Comparison of ENCODE assay signal across 17 cellular contexts in genomic region chr6:88573971-88574370, GRCh38.
DNase-seq lines count a peak whose midpoint lies in the region; TF ChIP-seq lines count a peak whose summit lies in the region.
"Had no signal": no experiment of that assay in that cellular context is flagged by ENCODE, and none has a peak within 500 bp of the region (broad histone marks: within the 10 kb centered on the region; RNA-seq: fewer than 3 reads in every experiment).

No MANE protein-coding gene starts in this region.

- TF ChIP-seq POLR2A in stomach (IDR thresholded peaks at IDR 0.05), result no peak

- H3K9me3 Mint-ChIP-seq in chondrocyte (ENCODE audit: low read depth) (peaks cover 5% of the 10 kb centered on the region), Caco-2 (ENCODE audit: unreplicated experiment) (no peaks in the 10 kb centered on the region)

- H3K36me3 Mint-ChIP-seq in chondrocyte (ENCODE audit: low read depth) (no peaks in the 10 kb centered on the region), Caco-2 (ENCODE audit: insufficient read depth, unreplicated experiment) (no peaks in the 10 kb centered on the region)

- POLR2A ChIA-PET in Caco-2 (lab: Charles Lee), result no interaction called here

- CTCF ChIA-PET in Caco-2 (lab: Charles Lee), result no interaction called here

- intact Hi-C loops in Caco-2 (cut with micrococcal nuclease; ENCODE audit: unreplicated experiment), result no loop called here
- intact Hi-C loops in stomach (cut with DNase I; ENCODE audit: low total_unique reads), result no loop called here

- no peak overlapping the region for H3K27ac ChIP-seq in stomach
- H3K27ac ChIP-seq: 22Rv1; BLaER1 treated with 17β-estradiol and CSF1 and Interleukin-3, amounts not matched to agents 10 nM and 100 nM had no signal

- H3K27me3 Mint-ChIP-seq in chondrocyte (ENCODE audit: low read depth), result peaks cover 18% of the 10 kb centered on the region
- H3K27me3 Mint-ChIP-seq in Caco-2 (ENCODE audit: insufficient read depth, unreplicated experiment), result peaks cover 3% of the 10 kb centered on the region

- no TSS peak for BruUV-seq in Caco-2 (replicated peaks; lab: Mats Ljungman, UMichigan)

- DNase-seq in DMS 273 (lab: John Stamatoyannopoulos, UW; ENCODE audit: unreplicated experiment), result peak; percentile 63
- DNase-seq in DMS 273 treated with DMSO at 0.1 percent for 48 hours (lab: John Stamatoyannopoulos, UW), result no peak
- peak; percentile 93 for DNase-seq in NCI-H748 (lab: John Stamatoyannopoulos, UW; ENCODE audit: unreplicated experiment)
- peak; percentile 20 for DNase-seq in chondrocyte (ENCODE audit: low spot score)
- no peak for DNase-seq in amniotic stem cell (lab: John Stamatoyannopoulos, UW)
- DNase-seq in Caco-2, result no peak
- no peak for DNase-seq in stomach
- no peak for DNase-seq in NOMO-1 (lab: John Stamatoyannopoulos, UW; ENCODE audit: unreplicated experiment in 2 of 2)
- DNase-seq: DMS153, EL, GOT3, KG1, NCI-H1105, NCI-H2107, NCI-H526 had no signal

- H3K9me3 ChIP-seq in Caco-2 (peaks cover 9% of the 10 kb centered on the region; the same call in 1 of the 2 replicates), stomach (peaks cover 0 to 11% (median 9%) of the 10 kb centered on the region in 4 donors)

- WGBS in stomach, 5 donors, result 59 to 68% (median 62%) methylated on average over 8 to 10 of the region's 10 CpGs

- no peak for TF ChIP-seq EP300 in stomach (IDR thresholded peaks at IDR 0.05)

- no peaks in the 10 kb centered on the region for H3K36me3 ChIP-seq in Caco-2 (ENCODE audit: control insufficient read depth, insufficient read depth, low read length)
- H3K36me3 ChIP-seq in stomach, result no peaks in the 10 kb centered on the region
- H3K36me3 ChIP-seq: BLaER1 treated with 17β-estradiol and CSF1 and Interleukin-3, amounts not matched to agents 10 nM and 100 nM had no signal

- H3K27ac Mint-ChIP-seq in chondrocyte (ENCODE audit: unreplicated experiment) (no peak overlapping the region), Caco-2 (ENCODE audit: unreplicated experiment) (no peak overlapping the region)

- H3K4me3 ChIP-seq in Caco-2 (ENCODE audit: low read depth, low read length), result no peak overlapping the region
- no peak overlapping the region for H3K4me3 ChIP-seq in stomach
- H3K4me3 ChIP-seq: BLaER1 treated with 17β-estradiol and CSF1 and Interleukin-3, amounts not matched to agents 10 nM and 100 nM had no signal

- H3K27me3 ChIP-seq in Caco-2 (replicated peaks; ENCODE audit: control insufficient read depth, insufficient read depth, low read length) (no peaks in the 10 kb centered on the region), stomach (no peaks in the 10 kb centered on the region)
- H3K27me3 ChIP-seq: BLaER1 treated with 17β-estradiol and CSF1 and Interleukin-3, amounts not matched to agents 10 nM and 100 nM had no signal

- H3K4me3 Mint-ChIP-seq in chondrocyte (ENCODE audit: unreplicated experiment) (no peak overlapping the region), Caco-2 (ENCODE audit: unreplicated experiment) (no peak overlapping the region)

- H3K4me1 ChIP-seq in Caco-2, result no peaks in the 10 kb centered on the region
- H3K4me1 ChIP-seq in stomach, result no peaks in the 10 kb centered on the region
- H3K4me1 ChIP-seq: BLaER1 treated with 17β-estradiol and CSF1 and Interleukin-3, amounts not matched to agents 10 nM and 100 nM had no signal

- H3K4me1 Mint-ChIP-seq in chondrocyte (ENCODE audit: low read depth) (no peaks in the 10 kb centered on the region), Caco-2 (ENCODE audit: low read depth, unreplicated experiment) (no peaks in the 10 kb centered on the region)

- TF ChIP-seq CTCF in chondrocyte (IDR thresholded peaks at IDR 0.05), result no peak
- TF ChIP-seq CTCF in Caco-2 (IDR thresholded peaks at IDR 0.05; ENCODE audit: insufficient read depth in 1 of 2, low read depth in 1 of 2, low read length in 1 of 2, severe bottlenecking in 1 of 2, unreplicated experiment in 1 of 2), result no peak
- TF ChIP-seq CTCF in stomach (IDR thresholded peaks at IDR 0.05), result no peak

Comparison
In these comparisons a context has a peak if more than half of its experiments do, and no peak if none do; other contexts are left out.
1. DNase-seq: peak in DMS 273 (single experiment), NCI-H748 (single experiment) and chondrocyte (single experiment); none in DMS 273 treated with DMSO at 0.1 percent for 48 hours (single experiment), amniotic stem cell (single experiment), Caco-2 (0 of 2), stomach (single experiment) and NOMO-1 (0 of 2).